In genomic region chr17:76384987-76385891, GRCh38 we compare ENCODE assay signal across 8 cellular contexts. TPM values are rescaled to one million over a fixed set of nuclear protein-coding genes. Genes with fewer than 3 reads are reported as not detected.
A peak's percentile ranks its signal among the peaks of the same experiment; 100 is the strongest.
DNase-seq lines count a peak whose midpoint lies in the region; ATAC-seq and TF ChIP-seq lines count a peak whose summit lies in the region.

No MANE protein-coding gene starts in this region.

- peak overlapping the region; percentile 71 for H3K4me2 ChIP-seq in parathyroid adenoma (ENCODE audit: low read length)

- no CpG with 5 or more reads among the region's 74 CpGs for WGBS in gastroesophageal sphincter (ENCODE audit: low coverage in 1 of 2), 2 donors

- no peak for DNase-seq in GM06990 (ENCODE audit: extremely low read depth, insufficient read length)
- peak; percentile 34 for DNase-seq in NCI-H460 (ENCODE audit: extremely low read depth, low read depth)
- DNase-seq in activated effector memory CD4-positive, alpha-beta T cell treated with Interleukin-2 at 50 U/mL for 16 hours, result peak; percentile 23
- DNase-seq in NCI-H1092 treated with DMSO at 0.1 percent for 48 hours (lab: John Stamatoyannopoulos, UW), result no peak
- no peak for DNase-seq in HT-29 (ENCODE audit: low spot score)

- H3K9ac ChIP-seq in parathyroid adenoma, result no peak overlapping the region

- H3K36me3 ChIP-seq in GM06990 (ENCODE audit: control insufficient read depth, insufficient read depth, low read length), result no peaks in the 10 kb centered on the region; the same call in 1 of the 2 replicates
- H3K36me3 ChIP-seq in gastroesophageal sphincter, result peaks cover 0 to 5% of the 10 kb centered on the region in 2 donors
- no peaks in the 10 kb centered on the region for H3K36me3 ChIP-seq in parathyroid adenoma (ENCODE audit: control insufficient read depth, insufficient read depth, low read length)

- no peak for TF ChIP-seq POLR2A in gastroesophageal sphincter (IDR thresholded peaks at IDR 0.05)

- peak overlapping the region; percentile 78 for H2AFZ ChIP-seq in parathyroid adenoma

- no peaks in the 10 kb centered on the region; the same call in 1 of the 2 replicates for H3K27me3 ChIP-seq in GM06990 (replicated peaks; ENCODE audit: control insufficient read depth, insufficient read depth, low read length)
- peaks cover 57% of the 10 kb centered on the region for H3K27me3 ChIP-seq in gastroesophageal sphincter
- no peaks in the 10 kb centered on the region for H3K27me3 ChIP-seq in parathyroid adenoma (ENCODE audit: control insufficient read depth, insufficient read depth, low read length)

- peak overlapping the region in 3 of 4 donors; percentile 81 to 87 (median 83) for H3K27ac ChIP-seq in gastroesophageal sphincter
- H3K27ac ChIP-seq in parathyroid adenoma, result peak overlapping the region; percentile 17

- H3K4me1 ChIP-seq in gastroesophageal sphincter, result peaks cover 0 to 71% (median 18%) of the 10 kb centered on the region in 3 donors
- peaks cover 5% of the 10 kb centered on the region for H3K4me1 ChIP-seq in parathyroid adenoma

- ATAC-seq in gastroesophageal sphincter (peak; percentile 39), HG02852 (IDR thresholded peaks at IDR 0.05; ENCODE audit: unreplicated experiment) (no peak)

- no peak for TF ChIP-seq EP300 in gastroesophageal sphincter (IDR thresholded peaks at IDR 0.05)

- H3K79me2 ChIP-seq in parathyroid adenoma, result no peaks in the 10 kb centered on the region

- H3K9me3 ChIP-seq in gastroesophageal sphincter (no peaks in the 10 kb centered on the region), parathyroid adenoma (ENCODE audit: control insufficient read depth, low read length) (no peaks in the 10 kb centered on the region)

- peak overlapping the region; percentile 62 for H3K4me3 ChIP-seq in GM06990 (replicated peaks; ENCODE audit: low read depth, low read length)
- H3K4me3 ChIP-seq in gastroesophageal sphincter, result peak overlapping the region; percentile 47 to 71
- H3K4me3 ChIP-seq in parathyroid adenoma (ENCODE audit: low read depth, low read length), result peak overlapping the region; percentile 49

- TF ChIP-seq CTCF in GM06990 (IDR thresholded peaks at IDR 0.05; ENCODE audit: insufficient read depth, low read length, poor library complexity, severe bottlenecking) (no peak), gastroesophageal sphincter (IDR thresholded peaks at IDR 0.05) (no peak), parathyroid adenoma (IDR thresholded peaks at IDR 0.05) (no peak)

RNA-seq across cellular contexts. Expression of gene SPHK1, which starts 0.8 kb away (rescaled TPM):
- total RNA-seq in NCI-H460 (2014; rRNA removed; shearing (Covaris generic)), result 7.0 and 9.6 TPM in 2 replicates
- polyA plus RNA-seq in NCI-H460 (2014; cell fraction: nucleus; rRNA removed), result 15.8 and 33.5 TPM in 2 replicates
- 10 to 100 TPM; 14.7 to 29.2 (median 18.9) TPM for total RNA-seq in gastroesophageal sphincter
- total RNA-seq in HT-29 (2014; rRNA removed; shearing (Covaris generic)), result 2.7 and 4.4 TPM in 2 replicates

RNA-seq across cellular contexts. Expression of gene PRPSAP1, which starts 31.5 kb away (rescaled TPM):
- 41.0 and 44.8 TPM in 2 replicates for total RNA-seq in NCI-H460 (2014; rRNA removed; shearing (Covaris generic))
- 126 and 154 TPM in 2 replicates for polyA plus RNA-seq in NCI-H460 (2014; cell fraction: nucleus; rRNA removed)
- 10 to 100 TPM; 44.7 to 48.5 (median 46.6) TPM for total RNA-seq in gastroesophageal sphincter
- 31.7 and 35.5 TPM in 2 replicates for total RNA-seq in HT-29 (2014; rRNA removed; shearing (Covaris generic))

Comparison
In these comparisons a context has a peak if more than half of its experiments do, and no peak if none do; other contexts are left out.
1. DNase-seq: peak in NCI-H460 (single experiment) and activated effector memory CD4-positive, alpha-beta T cell treated with Interleukin-2 at 50 U/mL for 16 hours (single experiment); none in GM06990 (single experiment), NCI-H1092 treated with DMSO at 0.1 percent for 48 hours (single experiment) and HT-29 (single experiment).
2. Peak in every context shown above with its lines, with median percentiles within 50 percentile points of each other: H3K4me3 ChIP-seq.